In genomic region chr4:76499461-76499860, GRCh38 we compare ENCODE assay signal across 17 cellular contexts.
DNase-seq lines count a peak whose midpoint lies in the region; ATAC-seq lines count a peak whose summit lies in the region.
"Had no signal": no experiment of that assay in that cellular context is flagged by ENCODE, and none has a peak within 500 bp of the region (broad histone marks: within the 10 kb centered on the region; RNA-seq: fewer than 3 reads in every experiment).

No MANE protein-coding gene starts in this region.

- H2BK12ac ChIP-seq in trophoblast cell (ENCODE audit: low read length): no peak overlapping the region

- H4K8ac ChIP-seq in trophoblast cell (ENCODE audit: low read depth, low read length): no peak overlapping the region

- no peak overlapping the region for H4K12ac ChIP-seq in trophoblast cell (ENCODE audit: low read depth, low read length)

- no peak overlapping the region for H3K18ac ChIP-seq in trophoblast cell (ENCODE audit: low read length)

- H3K27ac ChIP-seq in trophoblast cell (ENCODE audit: low read depth, low read length): no peak overlapping the region
- H3K27ac ChIP-seq: RWPE1 had no signal

- H3K23ac ChIP-seq in trophoblast cell (ENCODE audit: low read length): no peak overlapping the region

- H3K9me3 Mint-ChIP-seq in stimulated activated effector memory CD8-positive, alpha-beta T cell treated with anti-CD3 and anti-CD28 coated beads, Interleukin-12 subunit alpha, Interleukin-12 subunit beta, amount 100 ng/mL, for 72 hours: no peaks in the 10 kb centered on the region
- H3K9me3 Mint-ChIP-seq: activated CD4-positive, alpha-beta memory T cell treated with anti-CD3 and anti-CD28 coated beads for 36 hours; CD4-positive, CD25-positive, alpha-beta regulatory T cell; naive thymus-derived CD4-positive, alpha-beta T cell had no signal

- peak; percentile 97 for ATAC-seq in GM18868 (IDR thresholded peaks at IDR 0.05; ENCODE audit: unreplicated experiment)
- peak; percentile 80 for ATAC-seq in GM21576 (IDR thresholded peaks at IDR 0.05; ENCODE audit: unreplicated experiment)
- ATAC-seq in HG03175 (IDR thresholded peaks at IDR 0.05; ENCODE audit: unreplicated experiment): peak; percentile 76
- ATAC-seq in stimulated activated effector memory CD8-positive, alpha-beta T cell treated with anti-CD3 and anti-CD28 coated beads, Interleukin-12 subunit alpha, Interleukin-12 subunit beta, amount 100 ng/mL, for 72 hours: no peak
- ATAC-seq: gastroesophageal sphincter; naive thymus-derived CD4-positive, alpha-beta T cell had no signal

- WGBS in trophoblast cell (ENCODE audit: extremely low coverage, insufficient coverage, insufficient read length): no CpG with 5 or more reads among the region's 4 CpGs

- no peak for DNase-seq in trophoblast cell
- DNase-seq in stimulated activated effector memory CD8-positive, alpha-beta T cell treated with anti-CD3 and anti-CD28 coated beads, Interleukin-12 subunit alpha, Interleukin-12 subunit beta, amount 100 ng/mL, for 72 hours (ENCODE audit: low spot score in 2 of 2): no peak
- no peak for DNase-seq in occipital lobe (lab: John Stamatoyannopoulos, UW)
- DNase-seq in glomerular visceral epithelial cell (ENCODE audit: extremely low spot score): no peak
- DNase-seq in NCI-H510A (lab: John Stamatoyannopoulos, UW): no peak
- DNase-seq: activated CD4-positive, alpha-beta memory T cell treated with anti-CD3 and anti-CD28 coated beads for 36 hours; activated naive CD4-positive, alpha-beta T cell treated with Interleukin-2 at 50 U/mL for 16 hours; CD4-positive, CD25-positive, alpha-beta regulatory T cell; kidney; naive thymus-derived CD4-positive, alpha-beta T cell; NCI-H1105 treated with DMSO at 0.1 percent for 48 hours; NCI-H510A treated with DMSO at 0.1 percent for 48 hours had no signal

- H3K9ac ChIP-seq in trophoblast cell (ENCODE audit: low read length): no peak overlapping the region

- H3K36me3 Mint-ChIP-seq in stimulated activated effector memory CD8-positive, alpha-beta T cell treated with anti-CD3 and anti-CD28 coated beads, Interleukin-12 subunit alpha, Interleukin-12 subunit beta, amount 100 ng/mL, for 72 hours: no peaks in the 10 kb centered on the region
- H3K36me3 Mint-ChIP-seq: activated CD4-positive, alpha-beta memory T cell treated with anti-CD3 and anti-CD28 coated beads for 36 hours; CD4-positive, CD25-positive, alpha-beta regulatory T cell; naive thymus-derived CD4-positive, alpha-beta T cell had no signal

- H4K91ac ChIP-seq in trophoblast cell (ENCODE audit: low read depth, low read length): no peak overlapping the region

- peaks cover 3% of the 10 kb centered on the region for H3K79me1 ChIP-seq in trophoblast cell (ENCODE audit: low read length)

- H3K14ac ChIP-seq in trophoblast cell (ENCODE audit: low read length): no peak overlapping the region

- no peak overlapping the region for H2AFZ ChIP-seq in trophoblast cell (ENCODE audit: insufficient read depth, low read length, poor library complexity)

- H2BK5ac ChIP-seq in trophoblast cell (ENCODE audit: low read depth, low read length, poor library complexity): no peak overlapping the region

- no peak overlapping the region for H3K4me2 ChIP-seq in trophoblast cell (ENCODE audit: low read length)

- no peaks in the 10 kb centered on the region for H3K4me1 ChIP-seq in trophoblast cell (ENCODE audit: control insufficient read depth in 1 of 2, insufficient read depth in 2 of 2, low read length in 2 of 2)

- H2AK5ac ChIP-seq in trophoblast cell (ENCODE audit: low read length): no peak overlapping the region

- H3K4ac ChIP-seq in trophoblast cell (ENCODE audit: low read depth, low read length): no peak overlapping the region

- H2BK120ac ChIP-seq in trophoblast cell (ENCODE audit: insufficient read depth, low read length, poor library complexity): peak overlapping the region; percentile 56

- H3K27ac Mint-ChIP-seq in stimulated activated effector memory CD8-positive, alpha-beta T cell treated with anti-CD3 and anti-CD28 coated beads, Interleukin-12 subunit alpha, Interleukin-12 subunit beta, amount 100 ng/mL, for 72 hours: no peak overlapping the region
- H3K27ac Mint-ChIP-seq: activated CD4-positive, alpha-beta memory T cell treated with anti-CD3 and anti-CD28 coated beads for 36 hours; CD4-positive, CD25-positive, alpha-beta regulatory T cell; naive thymus-derived CD4-positive, alpha-beta T cell had no signal

- H3K4me3 Mint-ChIP-seq in stimulated activated effector memory CD8-positive, alpha-beta T cell treated with anti-CD3 and anti-CD28 coated beads, Interleukin-12 subunit alpha, Interleukin-12 subunit beta, amount 100 ng/mL, for 72 hours: no peak overlapping the region
- H3K4me3 Mint-ChIP-seq: activated CD4-positive, alpha-beta memory T cell treated with anti-CD3 and anti-CD28 coated beads for 36 hours; CD4-positive, CD25-positive, alpha-beta regulatory T cell; naive thymus-derived CD4-positive, alpha-beta T cell had no signal

- H3K4me1 Mint-ChIP-seq in stimulated activated effector memory CD8-positive, alpha-beta T cell treated with anti-CD3 and anti-CD28 coated beads, Interleukin-12 subunit alpha, Interleukin-12 subunit beta, amount 100 ng/mL, for 72 hours: no peaks in the 10 kb centered on the region
- H3K4me1 Mint-ChIP-seq: CD4-positive, CD25-positive, alpha-beta regulatory T cell; naive thymus-derived CD4-positive, alpha-beta T cell had no signal

- no peak overlapping the region for H3K4me3 ChIP-seq in trophoblast cell (ENCODE audit: low read depth, low read length)
- H3K4me3 ChIP-seq: gastroesophageal sphincter had no signal

- H3K9me3 ChIP-seq in trophoblast cell (ENCODE audit: insufficient read depth, low read depth, low read length): no peaks in the 10 kb centered on the region
- H3K9me3 ChIP-seq: gastroesophageal sphincter had no signal

- H3K79me2 ChIP-seq in trophoblast cell (ENCODE audit: control insufficient read depth, insufficient read depth, low read length, poor library complexity): peaks cover 2% of the 10 kb centered on the region

- H3K36me3 ChIP-seq in trophoblast cell (ENCODE audit: control insufficient read depth in 1 of 2, insufficient read depth in 2 of 2, low read length in 2 of 2): no peaks in the 10 kb centered on the region
- H3K36me3 ChIP-seq: gastroesophageal sphincter had no signal

- no peaks in the 10 kb centered on the region for H3K27me3 ChIP-seq in trophoblast cell (ENCODE audit: insufficient read depth, low read length)
- H3K27me3 ChIP-seq: gastroesophageal sphincter had no signal
